In genomic region chr7:80895056-80895455, GRCh38 we compare ENCODE assay signal across 2 cellular contexts.
TF ChIP-seq lines count a peak whose summit lies in the region.

No MANE protein-coding gene starts in this region.

TF ChIP-seq in GM23338, 12 proteins besides CTCF, POLR2A, EP300 and RAD21:
- no peak for TF ChIP-seq CREB1 (CRISPR knock-in tag; IDR thresholded peaks at IDR 0.05; ENCODE audit: low read depth)
- TF ChIP-seq JUNB (IDR thresholded peaks at IDR 0.05; ENCODE audit: unreplicated experiment), result no peak
- no peak for TF ChIP-seq ZNF331 (CRISPR knock-in tag; IDR thresholded peaks at IDR 0.05; ENCODE audit: low read depth)
- TF ChIP-seq NANOG (IDR thresholded peaks at IDR 0.05; ENCODE audit: borderline replicate concordance), result no peak
- no peak for TF ChIP-seq POLR2AphosphoS5 (IDR thresholded peaks at IDR 0.05; ENCODE audit: low read depth)
- TF ChIP-seq EZH2phosphoT487 (IDR thresholded peaks at IDR 0.05; ENCODE audit: unreplicated experiment), result no peak
- TF ChIP-seq ZNF462 (CRISPR knock-in tag; IDR thresholded peaks at IDR 0.05), result no peak
- TF ChIP-seq ZNF114 (CRISPR knock-in tag; IDR thresholded peaks at IDR 0.05), result no peak

TF ChIP-seq in H1, 55 proteins besides CTCF, POLR2A, EP300 and RAD21:
- no peak for TF ChIP-seq CREB1 (IDR thresholded peaks at IDR 0.05)
- TF ChIP-seq PHF8 (conservative IDR thresholded peaks at IDR 0.05; ENCODE audit: low read depth, low read length), result no peak
- TF ChIP-seq SIX5 (IDR thresholded peaks at IDR 0.05; ENCODE audit: low read depth, low read length), result no peak
- no peak for TF ChIP-seq CTBP2 (IDR thresholded peaks at IDR 0.05; ENCODE audit: borderline replicate concordance, insufficient read depth, insufficient read length, low read length)
- no peak for TF ChIP-seq KDM5A (IDR thresholded peaks at IDR 0.05; ENCODE audit: low read length)
- no peak for TF ChIP-seq TAF1 (IDR thresholded peaks at IDR 0.05; ENCODE audit: low read depth, low read length)
- no peak for TF ChIP-seq SUZ12 (IDR thresholded peaks at IDR 0.05; ENCODE audit: low read length)
- TF ChIP-seq ATF2 (IDR thresholded peaks at IDR 0.05; ENCODE audit: low read length), result no peak
- no peak for TF ChIP-seq POU5F1 (IDR thresholded peaks at IDR 0.05; ENCODE audit: low read depth, low read length)
- TF ChIP-seq KDM1A (IDR thresholded peaks at IDR 0.05; ENCODE audit: borderline replicate concordance, low read length), result no peak
- TF ChIP-seq CHD1 (IDR thresholded peaks at IDR 0.05; ENCODE audit: low read depth, low read length), result no peak
- TF ChIP-seq BACH1 (IDR thresholded peaks at IDR 0.05; ENCODE audit: low read length), result no peak
- no peak for TF ChIP-seq POLR2AphosphoS5 (IDR thresholded peaks at IDR 0.05; ENCODE audit: low read depth, low read length)
- TF ChIP-seq CBX5 (IDR thresholded peaks at IDR 0.05; ENCODE audit: low read depth, low read length), result no peak
- no peak for TF ChIP-seq CBX8 (IDR thresholded peaks at IDR 0.05; ENCODE audit: borderline replicate concordance, low read depth, low read length)
